In the genomic region with DNA sequence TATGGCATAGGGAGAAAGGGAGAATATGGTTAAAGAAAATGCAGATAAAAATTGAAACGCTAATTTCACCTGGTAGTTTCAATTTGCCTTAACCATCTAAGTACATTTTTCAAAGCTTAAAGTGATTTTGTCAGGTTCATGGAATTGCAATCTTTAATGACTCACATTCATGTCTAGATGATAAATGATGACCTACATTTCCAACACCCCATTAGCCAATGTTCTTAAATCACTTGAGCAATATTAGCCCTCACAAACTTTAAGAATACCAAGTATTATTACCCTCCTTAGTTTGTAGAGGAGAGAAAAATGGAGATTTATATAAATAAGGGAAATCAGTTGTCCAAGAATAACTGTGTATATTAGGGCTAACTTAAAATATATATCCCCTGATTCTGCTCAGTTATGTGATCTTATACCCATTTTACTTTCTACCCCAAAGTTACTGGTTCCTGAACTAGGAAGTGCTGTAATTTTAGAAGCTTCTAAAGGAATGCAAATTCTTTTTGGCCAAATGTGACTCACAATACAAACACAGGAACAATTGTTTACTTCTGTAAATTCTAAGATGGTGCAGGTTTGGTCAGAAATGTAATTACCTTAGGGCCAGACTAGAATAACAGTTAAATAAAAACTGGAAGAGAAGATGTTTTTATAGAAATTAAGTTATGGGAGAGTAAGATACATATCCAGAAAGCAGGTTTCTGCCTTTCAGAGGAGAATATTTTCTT, we compare ENCODE assay signal across 14 cellular contexts. TPM values are rescaled to one million over a fixed set of nuclear protein-coding genes. Genes with fewer than 3 reads are reported as not detected.
DNase-seq lines count a peak whose midpoint lies in the region; ATAC-seq and TF ChIP-seq lines count a peak whose summit lies in the region.
"Had no signal": no experiment of that assay in that cellular context is flagged by ENCODE, and none has a peak within 500 bp of the region (broad histone marks: within the 10 kb centered on the region; RNA-seq: fewer than 3 reads in every experiment).

No MANE protein-coding gene starts in this region.

- peak; percentile 48 for DNase-seq in AG10803 (ENCODE audit: low read depth)
- peak; percentile 64 for DNase-seq in HT1080 (ENCODE audit: low read depth)
- peak; percentile 48 for DNase-seq in astrocyte of the cerebellum (ENCODE audit: low read depth)
- DNase-seq in stimulated activated CD4-positive, alpha-beta T cell treated with anti-CD3 and anti-CD28 coated beads, Interleukin-2, amount 100 ng/mL, for 24 hours = no peak
- DNase-seq in posterior cingulate gyrus = no peak
- DNase-seq: AML-193, foreskin melanocyte, H7, immature natural killer cell, MV-4-11 had no signal

- peak overlapping the region in 3 of 4 donors; percentile 10 to 17 (median 17) for H3K27ac ChIP-seq in gastroesophageal sphincter
- H3K27ac ChIP-seq: prostate gland had no signal

- in situ Hi-C loops in astrocyte of the cerebellum (cut with HindIII; ENCODE audit: low sequenced_read_pairs) = no loop called here

- TF ChIP-seq POLR2A in gastroesophageal sphincter (IDR thresholded peaks at IDR 0.05) = no peak

- intact Hi-C loops in posterior cingulate gyrus (cut with DNase I) = no loop called here

- H3K27me3 ChIP-seq in gastroesophageal sphincter = no peaks in the 10 kb centered on the region

- no peaks in the 10 kb centered on the region for H3K9me3 ChIP-seq in gastroesophageal sphincter
- H3K9me3 ChIP-seq: prostate gland had no signal

- peaks cover 0 to 22% (median 3%) of the 10 kb centered on the region in 3 donors for H3K4me1 ChIP-seq in gastroesophageal sphincter
- H3K4me1 ChIP-seq: prostate gland had no signal

- H3K36me3 ChIP-seq in gastroesophageal sphincter = no peaks in the 10 kb centered on the region
- H3K36me3 ChIP-seq: prostate gland had no signal

- peak; percentile 61 for ATAC-seq in gastroesophageal sphincter
- ATAC-seq in GM21515 (IDR thresholded peaks at IDR 0.05; ENCODE audit: unreplicated experiment) = no peak
- no peak for ATAC-seq in GM19324 (IDR thresholded peaks at IDR 0.05; ENCODE audit: low FRiP score, unreplicated experiment)

- TF ChIP-seq EP300 in gastroesophageal sphincter (IDR thresholded peaks at IDR 0.05) = no peak

- no peak for TF ChIP-seq CTCF in AG10803 (conservative IDR thresholded peaks at IDR 0.05; ENCODE audit: low read length)
- TF ChIP-seq CTCF in astrocyte of the cerebellum (IDR thresholded peaks at IDR 0.05; ENCODE audit: low read depth, low read length, missing control alignments) = no peak
- TF ChIP-seq CTCF in gastroesophageal sphincter (IDR thresholded peaks at IDR 0.05) = no peak

- WGBS in gastroesophageal sphincter (ENCODE audit: low coverage in 1 of 2), 2 donors = 57 to 71% methylated on average over 1 of the region's 1 CpG

- H3K4me3 ChIP-seq in AG10803 (ENCODE audit: low read length) (no peak overlapping the region), astrocyte of the cerebellum (ENCODE audit: low read depth, low read length) (no peak overlapping the region), gastroesophageal sphincter (no peak overlapping the region)
- H3K4me3 ChIP-seq: prostate gland had no signal

RNA-seq across cellular contexts. Expression of a gene that starts 34.5 kb away (rescaled TPM):
- total RNA-seq in HT1080 (2014; rRNA removed; shearing (Covaris generic)) = 34.3 and 42.6 TPM in 2 replicates
- polyA plus RNA-seq in HT1080 (2015; cell fraction: cytosol; rRNA removed) = 91.3 and 93.3 TPM in 2 replicates
- polyA plus RNA-seq in HT1080 (2015; cell fraction: nucleus; rRNA removed) = 215 and 261 TPM in 2 replicates
- 100 to 1,000 TPM in 1 of 4 donors, 10 to 100 TPM in 3; 23.3 to 126 (median 84.5) TPM for total RNA-seq in gastroesophageal sphincter
- polyA plus RNA-seq: immature natural killer cell had no signal

Comparison
In these comparisons a context has a peak if more than half of its experiments do, and no peak if none do; other contexts are left out.
1. DNase-seq: peak in AG10803 (single experiment), HT1080 (single experiment) and astrocyte of the cerebellum (single experiment); none in stimulated activated CD4-positive, alpha-beta T cell treated with anti-CD3 and anti-CD28 coated beads, Interleukin-2, amount 100 ng/mL, for 24 hours (0 of 2) and posterior cingulate gyrus (0 of 10).